Comparison of ENCODE assay signal across 33 cellular contexts in the genomic region with DNA sequence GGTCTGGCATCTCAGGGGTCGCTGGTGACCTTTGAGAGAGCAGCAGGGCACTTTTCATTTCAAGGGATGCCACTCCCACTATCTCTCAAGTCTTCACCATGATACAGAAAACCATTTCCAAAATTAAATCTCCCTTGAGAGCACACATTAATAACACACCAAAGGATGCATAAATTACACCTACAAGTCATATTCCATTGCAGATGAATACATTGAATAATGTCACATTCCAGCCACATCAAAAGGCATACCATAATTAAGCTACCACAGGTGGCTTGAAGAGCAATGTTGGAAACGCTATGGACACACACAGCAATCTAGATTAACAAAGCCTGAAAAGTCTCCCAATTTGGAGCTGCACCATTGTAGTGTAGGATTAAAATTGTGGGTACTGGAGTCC.
"Had no signal": no experiment of that assay in that cellular context is flagged by ENCODE, and none has a peak within 500 bp of the region (broad histone marks: within the 10 kb centered on the region; RNA-seq: fewer than 3 reads in every experiment).

No MANE protein-coding gene starts in this region.

- H3K4me2 ChIP-seq: KMS-11 had no signal

- H3K4me3 ChIP-seq: ascending aorta, cardiac muscle cell, Peyer's patch had no signal

- H3K4me1 Mint-ChIP-seq: activated B cell treated with CpG ODN at 0.5 μM for 24 hours; activated CD4-positive, alpha-beta T cell treated with anti-CD3 and anti-CD28 coated beads, Interleukin-2, amount 10 ng/mL, durations not matched to agents 24 days and 14 days; activated naive CD4-positive, alpha-beta T cell treated with anti-CD3 and anti-CD28 coated beads, Interleukin-2, amount 10 ng/mL, durations not matched to agents 7 days and 5 days; central memory CD8-positive, alpha-beta T cell had no signal

- H3K36me3 ChIP-seq: ascending aorta, cardiac muscle cell, Peyer's patch had no signal

- ATAC-seq: PC-3, Right ventricle myocardium inferior, SK-N-SH treated with all-trans-retinoic acid at 6 μM for 48 hours had no signal

- H3K4me3 Mint-ChIP-seq: activated B cell treated with CpG ODN at 0.5 μM for 24 hours; activated CD4-positive, alpha-beta T cell treated with anti-CD3 and anti-CD28 coated beads, Interleukin-2, amount 10 ng/mL, durations not matched to agents 24 days and 14 days; activated naive CD4-positive, alpha-beta T cell treated with anti-CD3 and anti-CD28 coated beads, Interleukin-2, amount 10 ng/mL, durations not matched to agents 7 days and 5 days; activated naive CD8-positive, alpha-beta T cell; activated T-cell treated with anti-CD3 and anti-CD28 coated beads, Interleukin-2, amount 50 U/mL, for 4 hours; activated T-helper 1 cell treated with anti-CD3 and anti-CD28 coated beads, Interleukin-12 subunit alpha, Interleukin-12 subunit beta, Interleukin-2, Interleukin-4 antibody, amounts not matched to agents 30 ng/mL and 10 ng/mL and 1 ng/mL, durations not matched to agents 14 hours and 24 hours and 36 hours; central memory CD8-positive, alpha-beta T cell had no signal

- H3K9me3 Mint-ChIP-seq: activated CD4-positive, alpha-beta T cell treated with anti-CD3 and anti-CD28 coated beads, Interleukin-2, amount 10 ng/mL, durations not matched to agents 24 days and 14 days; activated naive CD4-positive, alpha-beta T cell treated with anti-CD3 and anti-CD28 coated beads, Interleukin-2, amount 10 ng/mL, durations not matched to agents 7 days and 5 days; activated T-cell treated with anti-CD3 and anti-CD28 coated beads, Interleukin-2, amount 50 U/mL, for 4 hours; activated T-helper 1 cell treated with anti-CD3 and anti-CD28 coated beads, Interleukin-12 subunit alpha, Interleukin-12 subunit beta, Interleukin-2, Interleukin-4 antibody, amounts not matched to agents 30 ng/mL and 10 ng/mL and 1 ng/mL, durations not matched to agents 14 hours and 24 hours and 36 hours; central memory CD8-positive, alpha-beta T cell had no signal

- DNase-seq: activated B cell treated with CpG ODN at 0.5 μM for 24 hours; activated CD4-positive, alpha-beta T cell treated with anti-CD3 and anti-CD28 coated beads, Interleukin-2, amount 10 ng/mL, durations not matched to agents 24 days and 14 days; activated CD4-positive, alpha-beta T cell treated with anti-CD3 and anti-CD28 coated beads, Interleukin-2, amount 50 U/mL, for 4 hours; activated CD4-positive, CD25-positive, alpha-beta regulatory T cell treated with anti-CD3 and anti-CD28 coated beads, Interleukin-2, amount 50 U/mL, for 72 hours; activated CD8-positive, alpha-beta memory T cell treated with anti-CD3 and anti-CD28 coated beads, Interleukin-2, amount 50 U/mL, for 4 hours; activated naive CD4-positive, alpha-beta T cell treated with anti-CD3 and anti-CD28 coated beads, Interleukin-2, amount 10 ng/mL, durations not matched to agents 7 days and 5 days; activated T-cell treated with anti-CD3 and anti-CD28 coated beads for 4 hours; activated T-cell treated with anti-CD3 and anti-CD28 coated beads, Interleukin-2, amount 50 U/mL, for 4 hours; amygdala; NCI-H1105; NCI-H1417 treated with DMSO at 0.1 percent for 48 hours; NCI-H1930; NCI-H2081 treated with DMSO at 0.1 percent for 48 hours; NCI-H510A; NCI-H526; NCI-H748 treated with DMSO at 0.1 percent for 48 hours; NK-92 treated with Interleukin-12 subunit alpha and Interleukin-12 subunit beta, amount 100 ng/mL, for 24 hours; PC-3; Peyer's patch; RPMI8226; SIG-M5; T-helper 1 cell; T-helper 2 cell; T-helper 9 cell had no signal

- H3K36me3 Mint-ChIP-seq: activated naive CD4-positive, alpha-beta T cell treated with anti-CD3 and anti-CD28 coated beads, Interleukin-2, amount 10 ng/mL, durations not matched to agents 7 days and 5 days; activated naive CD8-positive, alpha-beta T cell had no signal

- H3K9me3 ChIP-seq: ascending aorta, Peyer's patch had no signal

- H3K27ac Mint-ChIP-seq: activated B cell treated with CpG ODN at 0.5 μM for 24 hours; activated CD4-positive, alpha-beta T cell treated with anti-CD3 and anti-CD28 coated beads, Interleukin-2, amount 10 ng/mL, durations not matched to agents 24 days and 14 days; activated naive CD4-positive, alpha-beta T cell treated with anti-CD3 and anti-CD28 coated beads, Interleukin-2, amount 10 ng/mL, durations not matched to agents 7 days and 5 days; activated naive CD8-positive, alpha-beta T cell; activated T-helper 1 cell treated with anti-CD3 and anti-CD28 coated beads, Interleukin-12 subunit alpha, Interleukin-12 subunit beta, Interleukin-2, Interleukin-4 antibody, amounts not matched to agents 30 ng/mL and 10 ng/mL and 1 ng/mL, durations not matched to agents 14 hours and 24 hours and 36 hours had no signal

- H3K9ac ChIP-seq: KMS-11 had no signal

- H3K27ac ChIP-seq: ascending aorta, cardiac muscle cell, KMS-11, Peyer's patch, VCaP had no signal

- H3K27me3 ChIP-seq: ascending aorta, cardiac muscle cell, Peyer's patch had no signal
